ENCODE assay signal across 9 cellular contexts in genomic region chr3:126212629-126213375, GRCh38. TPM values are rescaled to one million over a fixed set of nuclear protein-coding genes. Genes with fewer than 3 reads are reported as not detected.
DNase-seq lines count a peak whose midpoint lies in the region; TF ChIP-seq lines count a peak whose summit lies in the region.
"Had no signal": no experiment of that assay in that cellular context is flagged by ENCODE, and none has a peak within 500 bp of the region (broad histone marks: within the 10 kb centered on the region; RNA-seq: fewer than 3 reads in every experiment).

No MANE protein-coding gene starts in this region.

- no peak for TF ChIP-seq POLR2A in breast epithelium (IDR thresholded peaks at IDR 0.05)

- H3K4me3 ChIP-seq in breast epithelium (peak overlapping the region; percentile 45 to 67 (median 58)), skin epidermis (peak overlapping the region; percentile 8 to 43 (median 22))
- H3K4me3 ChIP-seq: SJSA1 had no signal

- TF ChIP-seq CTCF in breast epithelium (IDR thresholded peaks at IDR 0.05), result peak in 1 of 3 donors; percentile 20

- H3K27me3 ChIP-seq in breast epithelium, result peaks cover 0 to 6% of the 10 kb centered on the region in 2 donors
- H3K27me3 ChIP-seq: SJSA1 had no signal

- H3K4me1 ChIP-seq in breast epithelium, result no peaks in the 10 kb centered on the region

- H3K9me3 ChIP-seq in breast epithelium, result no peaks in the 10 kb centered on the region

- intact Hi-C loops in breast epithelium (cut with DNase I; ENCODE audit: low total_unique reads), result no loop called here

- H3K36me3 ChIP-seq in breast epithelium, result no peaks in the 10 kb centered on the region
- H3K36me3 ChIP-seq: SJSA1 had no signal

- DNase-seq in EH (ENCODE audit: low read depth), result peak; percentile 47
- peak; percentile 51 for DNase-seq in NCI-H1092 treated with DMSO at 0.1 percent for 48 hours (lab: John Stamatoyannopoulos, UW)
- peak in 1 of 2 donors; percentile 39 for DNase-seq in breast epithelium (ENCODE audit: low spot score in 2 of 2)
- DNase-seq in iris pigment epithelial cell (ENCODE audit: low read depth), result peak; percentile 69
- DNase-seq in germinal center (ENCODE audit: low spot score), result no peak
- no peak for DNase-seq in activated CD4-positive, alpha-beta T cell treated with anti-CD3 and anti-CD28 coated beads for 4 hours
- no peak for DNase-seq in SIG-M5 treated with dmso at 0.1 percent for 504 hours (lab: John Stamatoyannopoulos, UW; ENCODE audit: unreplicated experiment)

- H3K27ac ChIP-seq in breast epithelium (peak overlapping the region; percentile 73 to 82), skin epidermis (peak overlapping the region in 8 of 21 experiments; percentile 3 to 55 (median 36))
- H3K27ac ChIP-seq: SJSA1 had no signal

RNA-seq across cellular contexts. Expression of gene ALDH1L1, which starts 32.4 kb away (rescaled TPM):
- 10 to 100 TPM; 10.8 to 88.3 (median 29.0) TPM for total RNA-seq in breast epithelium
- total RNA-seq: SJSA1 had no signal

Comparison
In these comparisons a context has a peak if more than half of its experiments do, and no peak if none do; other contexts are left out.
1. DNase-seq: peak in EH (single experiment), NCI-H1092 treated with DMSO at 0.1 percent for 48 hours (single experiment) and iris pigment epithelial cell (single experiment); none in germinal center (single experiment), activated CD4-positive, alpha-beta T cell treated with anti-CD3 and anti-CD28 coated beads for 4 hours (0 of 2) and SIG-M5 treated with dmso at 0.1 percent for 504 hours (single experiment).